ENCODE assay signal across 19 cellular contexts in the genomic region with DNA sequence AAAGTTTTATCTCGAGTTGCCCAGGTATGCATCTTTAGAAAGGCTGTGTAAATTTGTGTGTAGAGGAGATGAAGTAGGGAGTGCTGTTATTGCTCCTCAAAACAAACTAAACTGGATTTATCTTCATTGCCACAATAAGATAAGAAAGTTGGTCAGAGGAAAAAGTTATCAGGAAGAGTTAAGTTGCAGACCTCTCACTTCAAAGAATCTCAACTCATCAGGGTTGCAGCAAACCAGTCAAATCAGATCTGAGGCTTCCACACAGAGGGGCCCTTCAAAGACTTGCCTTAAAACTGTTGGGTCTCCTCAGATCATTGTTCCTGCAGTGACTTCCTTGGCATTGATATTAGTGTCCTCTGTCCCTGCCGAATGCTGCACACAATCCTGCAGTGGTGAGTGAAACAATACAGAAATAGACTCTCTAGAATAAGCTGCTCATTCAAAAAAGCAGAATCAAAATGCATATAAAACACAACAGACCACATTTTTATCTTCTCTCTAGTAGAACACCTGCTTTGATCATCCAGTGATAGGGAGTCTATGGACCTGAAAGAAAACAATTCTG.
DNase-seq lines count a peak whose midpoint lies in the region; ATAC-seq, FAIRE-seq and TF ChIP-seq lines count a peak whose summit lies in the region.
"Had no signal": no experiment of that assay in that cellular context is flagged by ENCODE, and none has a peak within 500 bp of the region (broad histone marks: within the 10 kb centered on the region; RNA-seq: fewer than 3 reads in every experiment).

No MANE protein-coding gene starts in this region.

- H2AK5ac ChIP-seq in neuronal stem cell (ENCODE audit: low read depth, low read length): no peak overlapping the region

- SMC1A ChIA-PET in GM12878 (lab: Charles Lee; ENCODE audit: uncharacterized antibody, unreplicated experiment): no interaction called here

- FAIRE-seq in GM12878 (lab: Jason Lieb, UNC): peak; percentile 52
- FAIRE-seq: A549, D721Med, H1 had no signal

- H3K9ac ChIP-seq in GM12878 (ENCODE audit: control insufficient read depth, insufficient read depth, low read length) (no peak overlapping the region), neuronal stem cell (ENCODE audit: low read depth, low read length, poor library complexity) (no peak overlapping the region)

- POLR2A ChIA-PET in GM12878 (lab: Charles Lee): no interaction called here

- H4K91ac ChIP-seq in neuronal stem cell (ENCODE audit: low read depth, low read length, poor library complexity): no peak overlapping the region

- no peak overlapping the region for H4K8ac ChIP-seq in neuronal stem cell (ENCODE audit: low read depth, low read length)

- H3K36me3 ChIP-seq in GM12878 (ENCODE audit: control insufficient read depth in 2 of 2, insufficient read depth in 2 of 2, low read length in 1 of 2) (no peaks in the 10 kb centered on the region), neuronal stem cell (replicated peaks in 1 of 2; ENCODE audit: control insufficient read depth in 2 of 2, insufficient read depth in 2 of 2, low read length in 2 of 2) (no peaks in the 10 kb centered on the region), H7 (replicated peaks; ENCODE audit: control insufficient read depth, insufficient read depth, low read length) (no peaks in the 10 kb centered on the region)

- intact Hi-C loops in Right ventricle myocardium superior (cut with DNase I) (no loop called here), right cardiac atrium (cut with DNase I) (loop anchor here in 1 of 4 donors (10.0 kb wide), 1 partner anchor 145 kb away; no protein-coding TSS in a partner anchor), GM12878 (cut with micrococcal nuclease; ENCODE audit: unreplicated experiment) (no loop called here)

- no peaks in the 10 kb centered on the region for H3K79me2 ChIP-seq in GM12878 (ENCODE audit: control insufficient read depth, insufficient read depth, low read length)

- H3K4me1 ChIP-seq in right cardiac atrium (ENCODE audit: control insufficient read depth, insufficient read depth, low read length) (no peaks in the 10 kb centered on the region), GM12878 (ENCODE audit: control insufficient read depth, insufficient read depth, low read length) (no peaks in the 10 kb centered on the region), neuronal stem cell (ENCODE audit: control insufficient read depth in 2 of 2, insufficient read depth in 1 of 2, low read depth in 1 of 2, low read length in 2 of 2) (peaks cover 0 to 3% of the 10 kb centered on the region in 2 donors)
- H3K4me1 ChIP-seq: A549 had no signal

- RAD21 ChIA-PET in GM12878 (lab: Charles Lee; ENCODE audit: unreplicated experiment): no interaction called here

- no peak for TF ChIP-seq EP300 in GM12878 (IDR thresholded peaks at IDR 0.05; ENCODE audit: borderline replicate concordance in 1 of 2, control insufficient read depth in 1 of 2, low read depth in 2 of 2, low read length in 2 of 2)

- in situ Hi-C loops in GM12878 (cut with MboI): no loop called here

- H2BK120ac ChIP-seq in neuronal stem cell (ENCODE audit: low read depth, low read length): no peak overlapping the region

- H4K20me1 ChIP-seq in GM12878 (ENCODE audit: control insufficient read depth, insufficient read depth): no peaks in the 10 kb centered on the region

- CTCF ChIA-PET in GM12878 (lab: Yijun Ruan, JAX): no interaction called here

- TF ChIP-seq CTCF in GM12878 (IDR thresholded peaks at IDR 0.05 in 2 of 3, conservative IDR thresholded peaks at IDR 0.05 in 1 of 3; ENCODE audit: control insufficient read depth in 2 of 3, extremely low read depth in 1 of 3, insufficient read depth in 1 of 3, low read depth in 3 of 3, low read length in 3 of 3): no peak

- H3K18ac ChIP-seq in neuronal stem cell (ENCODE audit: low read length): no peak overlapping the region

- H2BK15ac ChIP-seq in neuronal stem cell (ENCODE audit: low read length): no peak overlapping the region

- no peaks in the 10 kb centered on the region for H3K27me3 ChIP-seq in right cardiac atrium (ENCODE audit: control insufficient read depth, insufficient read depth)
- H3K27me3 ChIP-seq in GM12878 (replicated peaks in 1 of 2; ENCODE audit: control insufficient read depth in 2 of 2, insufficient read depth in 2 of 2, low read length in 1 of 2): no peaks in the 10 kb centered on the region
- no peaks in the 10 kb centered on the region for H3K27me3 ChIP-seq in neuronal stem cell (ENCODE audit: control insufficient read depth in 3 of 3, insufficient read depth in 3 of 3, low read depth in 1 of 3, low read length in 3 of 3)
- H3K27me3 ChIP-seq in H7 (ENCODE audit: control insufficient read depth, insufficient read depth, low read length): no peaks in the 10 kb centered on the region

- no peaks in the 10 kb centered on the region for H3K9me3 ChIP-seq in right cardiac atrium (ENCODE audit: control insufficient read depth, low read length)
- H3K9me3 ChIP-seq in GM12878 (replicated peaks; ENCODE audit: control insufficient read depth, insufficient read depth, low read length): no peaks in the 10 kb centered on the region; the same call in 1 of the 3 replicates
- H3K9me3 ChIP-seq in neuronal stem cell (replicated peaks in 1 of 2; ENCODE audit: control insufficient read depth in 2 of 2, insufficient read depth in 1 of 2, low read depth in 1 of 2, low read length in 2 of 2): peaks cover 0 to 7% of the 10 kb centered on the region in 2 donors

- no peak for TF ChIP-seq POLR2A in GM12878 (IDR thresholded peaks at IDR 0.05; ENCODE audit: low read depth, low read length)

- no peak overlapping the region for H2BK5ac ChIP-seq in neuronal stem cell (ENCODE audit: low read length)

- H3K14ac ChIP-seq in neuronal stem cell (ENCODE audit: low read length): no peak overlapping the region

- peak; percentile 56 for ATAC-seq in Right ventricle myocardium superior (ENCODE audit: poor library complexity)
- no peak for ATAC-seq in right cardiac atrium
- no peak for ATAC-seq in GM12878
- ATAC-seq in HG03571 (IDR thresholded peaks at IDR 0.05; ENCODE audit: unreplicated experiment): no peak
- ATAC-seq: A549, Panc1 had no signal

- DNase-seq in Right ventricle myocardium superior (no peak), right cardiac atrium (no peak), OCI-M1 (lab: John Stamatoyannopoulos, UW) (peak; percentile 75), GM12878 (ENCODE audit: low read depth, low spot score) (no peak), neuronal stem cell (ENCODE audit: low spot score) (no peak), H7 (no peak), NCI-H187 (lab: John Stamatoyannopoulos, UW) (no peak)
- DNase-seq: CD4-positive, alpha-beta T cell; KG1; MV-4-11; NCI-H1694 treated with DMSO at 0.1 percent for 48 hours; NCI-H2107; NCI-H2227 treated with DMSO at 0.1 percent for 48 hours; NCI-H526 had no signal

- no peak overlapping the region for H3K4ac ChIP-seq in neuronal stem cell (ENCODE audit: low read length)

- H2BK12ac ChIP-seq in neuronal stem cell (ENCODE audit: low read length): no peak overlapping the region

- H3K79me1 ChIP-seq in neuronal stem cell (ENCODE audit: low read depth, low read length): no peaks in the 10 kb centered on the region

- H3K23ac ChIP-seq in neuronal stem cell (ENCODE audit: low read depth, low read length, poor library complexity): no peak overlapping the region

- 41% methylated on average over 2 of the region's 2 CpGs for WGBS in right cardiac atrium
- 71% methylated on average over 2 of the region's 2 CpGs for WGBS in GM12878 (ENCODE audit: insufficient coverage, insufficient replicate concordance, low lambda C conversion rate, missing lambda C conversion rate)
- no CpG with 5 or more reads among the region's 2 CpGs for WGBS in neuronal stem cell (ENCODE audit: extremely low coverage in 2 of 2, insufficient read length in 2 of 2, insufficient replicate concordance in 1 of 2), 2 donors

- TF ChIP-seq RAD21 in GM12878 (IDR thresholded peaks at IDR 0.05; ENCODE audit: insufficient read depth, low read depth, low read length): no peak

- no peak overlapping the region for H3K4me2 ChIP-seq in GM12878 (ENCODE audit: control insufficient read depth, insufficient read depth)
- no peak overlapping the region for H3K4me2 ChIP-seq in neuronal stem cell (ENCODE audit: insufficient read depth, low read length, poor library complexity, severe bottlenecking)
- H3K4me2 ChIP-seq: A549 had no signal

- H2AFZ ChIP-seq in GM12878 (ENCODE audit: control insufficient read depth, low read depth, low read length) (no peak overlapping the region), neuronal stem cell (ENCODE audit: low read length) (peak overlapping the region; percentile 32)

- no peak overlapping the region for H3K4me3 ChIP-seq in right cardiac atrium (ENCODE audit: low read length)
- no peak overlapping the region for H3K4me3 ChIP-seq in GM12878
- H3K4me3 ChIP-seq in neuronal stem cell (ENCODE audit: low read length in 2 of 2): no peak overlapping the region
- H3K4me3 ChIP-seq in H7 (ENCODE audit: insufficient read depth, low read depth, low read length): no peak overlapping the region
- H3K4me3 ChIP-seq: A549 had no signal

- no TSS peak for BruUV-seq in GM12878 (replicated peaks; lab: Mats Ljungman, UMichigan)

- H3K27ac ChIP-seq in right cardiac atrium (ENCODE audit: low read length): no peak overlapping the region
- H3K27ac ChIP-seq in GM12878 (ENCODE audit: control insufficient read depth, insufficient read depth): no peak overlapping the region
- no peak overlapping the region for H3K27ac ChIP-seq in neuronal stem cell (replicated peaks; ENCODE audit: low read length)
- H3K27ac ChIP-seq: A549 had no signal

TF ChIP-seq in GM12878, 131 proteins besides CTCF, POLR2A, EP300 and RAD21 (continues in another document):
- TF ChIP-seq NFYA (IDR thresholded peaks at IDR 0.05; ENCODE audit: borderline replicate concordance, low read depth, low read length): no peak
- TF ChIP-seq, protein P1, sequence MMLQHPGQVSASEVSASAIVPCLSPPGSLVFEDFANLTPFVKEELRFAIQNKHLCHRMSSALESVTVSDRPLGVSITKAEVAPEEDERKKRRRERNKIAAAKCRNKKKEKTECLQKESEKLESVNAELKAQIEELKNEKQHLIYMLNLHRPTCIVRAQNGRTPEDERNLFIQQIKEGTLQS (IDR thresholded peaks at IDR 0.05; ENCODE audit: borderline replicate concordance, extremely low read depth, low read depth, low read length): no peak
